In the genomic region with DNA sequence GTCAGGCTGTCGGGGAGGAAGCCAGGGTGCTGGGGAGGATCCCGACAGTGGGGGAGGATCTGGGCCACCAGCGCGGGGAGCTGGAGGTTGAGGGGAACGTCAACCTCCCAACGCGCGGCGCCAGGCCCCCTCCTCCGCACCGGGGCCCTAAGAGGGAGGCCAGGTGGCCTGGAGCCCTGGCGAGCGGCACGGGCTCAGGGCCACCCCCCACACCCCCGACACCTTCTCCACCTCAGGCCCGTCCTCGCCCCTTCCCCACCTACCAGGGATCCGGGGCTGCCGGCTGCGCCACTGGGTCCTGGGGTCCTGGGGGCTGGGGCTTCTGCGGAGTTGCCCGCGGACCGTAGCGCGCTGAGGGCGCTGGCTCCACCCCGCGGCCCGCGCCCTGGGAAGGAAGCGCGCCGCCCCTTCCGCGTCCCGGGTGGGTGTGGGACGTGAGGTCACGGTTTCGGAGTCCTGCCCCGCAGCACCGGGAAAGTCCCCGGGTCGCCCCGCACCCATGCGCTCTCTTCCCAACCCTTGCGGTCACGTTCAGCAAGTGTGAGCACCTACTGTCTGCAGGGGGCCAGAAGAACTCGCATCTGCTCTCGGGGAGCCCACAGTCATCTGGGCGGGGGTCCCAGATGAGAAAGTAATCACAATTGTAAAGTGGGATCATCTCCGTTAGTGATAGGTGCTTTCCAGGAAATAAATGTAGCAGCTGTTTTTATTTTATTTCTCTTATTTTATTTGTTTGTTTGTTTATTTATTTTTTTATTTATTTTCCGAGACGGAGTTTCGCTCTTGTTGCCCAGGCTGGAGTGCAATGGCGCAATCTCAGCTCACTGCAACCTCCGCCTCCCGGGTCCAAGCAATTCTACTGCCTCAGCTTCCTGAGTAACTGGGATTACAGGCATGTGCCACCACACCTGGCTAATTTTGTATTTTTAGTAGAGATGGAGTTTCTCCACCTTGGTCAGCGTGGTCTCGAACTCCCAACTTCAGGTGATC, we compare ENCODE assay signal across 8 cellular contexts. TPM values are rescaled to one million over a fixed set of nuclear protein-coding genes. Genes with fewer than 3 reads are reported as not detected.
A peak's percentile ranks its signal among the peaks of the same experiment; 100 is the strongest.
DNase-seq lines count a peak whose midpoint lies in the region; ATAC-seq and TF ChIP-seq lines count a peak whose summit lies in the region.

A gene (minus strand): TSS at position 362 of the 990 bp plus-strand sequence. CDS start 13,335 bp downstream, outside the sequence.

- peak within 1 kb of the TSS; percentile 72 for H3K4me3 ChIP-seq in MG63

- no peaks in the 10 kb centered on the region for H3K27me3 Mint-ChIP-seq in Calu3 (ENCODE audit: unreplicated experiment)
- H3K27me3 Mint-ChIP-seq in activated CD8-positive, alpha-beta T cell treated with anti-CD3 and anti-CD28 coated beads for 36 hours: no peaks in the 10 kb centered on the region
- H3K27me3 Mint-ChIP-seq in memory B cell: no peaks in the 10 kb centered on the region

- H3K36me3 Mint-ChIP-seq in Calu3 (ENCODE audit: insufficient read depth, unreplicated experiment) (peaks cover 30% of the 10 kb centered on the region), memory B cell (peaks cover 2% of the 10 kb centered on the region)
- H3K36me3 Mint-ChIP-seq in activated CD8-positive, alpha-beta T cell treated with anti-CD3 and anti-CD28 coated beads for 36 hours (ENCODE audit: low read depth): peaks cover 12% of the 10 kb centered on the region

- no peak for TF ChIP-seq CTCF in Calu3 (IDR thresholded peaks at IDR 0.05; ENCODE audit: unreplicated experiment)
- no peak for TF ChIP-seq CTCF in activated CD8-positive, alpha-beta T cell treated with anti-CD3 and anti-CD28 coated beads for 36 hours (IDR thresholded peaks at IDR 0.05)

- POLR2A ChIA-PET in activated CD8-positive, alpha-beta T cell treated with anti-CD3 and anti-CD28 coated beads for 36 hours (lab: Charles Lee): interaction anchor here (1.0 to 2.0 kb wide), 5 partner anchors 8 to 20 kb away, joined by 3 to 8 read pairs (median 3); no protein-coding TSS in a partner anchor

- CTCF ChIA-PET in Calu3 (lab: Charles Lee): interaction anchor here (0.8 kb wide), 1 partner anchor 19 kb away, joined by 10 read pairs; no protein-coding TSS in a partner anchor
- CTCF ChIA-PET in activated CD8-positive, alpha-beta T cell treated with anti-CD3 and anti-CD28 coated beads for 36 hours (lab: Charles Lee): interaction anchor here (1.2 to 2.8 kb wide), 8 partner anchors 9 to 199 kb away, joined by 4 to 27 read pairs (median 5); no protein-coding TSS in a partner anchor

- no peaks in the 10 kb centered on the region for H3K36me3 ChIP-seq in MG63

- ATAC-seq in GM21423 (IDR thresholded peaks at IDR 0.05; ENCODE audit: unreplicated experiment) (peak; percentile 68), memory B cell (ENCODE audit: low read depth) (peak; percentile 84), GM19351 (IDR thresholded peaks at IDR 0.05; ENCODE audit: unreplicated experiment) (no peak)
- peak; percentile 84 for ATAC-seq in activated CD8-positive, alpha-beta T cell treated with anti-CD3 and anti-CD28 coated beads for 36 hours

- H3K4me1 Mint-ChIP-seq in Calu3 (ENCODE audit: low read depth, unreplicated experiment): peaks cover 9% of the 10 kb centered on the region
- H3K4me1 Mint-ChIP-seq in activated CD8-positive, alpha-beta T cell treated with anti-CD3 and anti-CD28 coated beads for 36 hours (ENCODE audit: low read depth): peaks cover 20% of the 10 kb centered on the region
- H3K4me1 Mint-ChIP-seq in memory B cell: peaks cover 20% of the 10 kb centered on the region

- H3K4me3 Mint-ChIP-seq in Calu3 (ENCODE audit: low read depth, unreplicated experiment): peak within 1 kb of the TSS; percentile 80
- peak within 1 kb of the TSS; percentile 88 for H3K4me3 Mint-ChIP-seq in activated CD8-positive, alpha-beta T cell treated with anti-CD3 and anti-CD28 coated beads for 36 hours
- H3K4me3 Mint-ChIP-seq in memory B cell: peak within 1 kb of the TSS; percentile 90

- DNase-seq in Calu3 (peak; percentile 60), MG63 (peak; percentile 69), memory B cell (ENCODE audit: low spot score in 2 of 2) (peak; percentile 67 to 74)
- DNase-seq in activated CD8-positive, alpha-beta T cell treated with anti-CD3 and anti-CD28 coated beads for 36 hours: peak; percentile 77
- peak; percentile 70 for DNase-seq in effector CD4-positive, alpha-beta T cell
- peak; percentile 52 for DNase-seq in stimulated activated CD8-positive, alpha-beta memory T cell treated with anti-CD3 and anti-CD28 coated beads, Interleukin-15, amount 100 ng/mL, for 24 hours (ENCODE audit: low read depth)

- intact Hi-C loops in Calu3 (cut with micrococcal nuclease; ENCODE audit: unreplicated experiment): no loop called here
- intact Hi-C loops in activated CD8-positive, alpha-beta T cell treated with anti-CD3 and anti-CD28 coated beads for 36 hours (cut with micrococcal nuclease): no loop called here

- no peaks in the 10 kb centered on the region for H3K9me3 ChIP-seq in MG63

- TSS peak; percentile 96 for BruUV-seq in Calu3 (replicated peaks; lab: Mats Ljungman, UMichigan)

- peak within 1 kb of the TSS; percentile 85 for H3K27ac Mint-ChIP-seq in Calu3 (ENCODE audit: unreplicated experiment)
- peak within 1 kb of the TSS; percentile 92 for H3K27ac Mint-ChIP-seq in activated CD8-positive, alpha-beta T cell treated with anti-CD3 and anti-CD28 coated beads for 36 hours
- H3K27ac Mint-ChIP-seq in memory B cell: peak within 1 kb of the TSS; percentile 94

- no peaks in the 10 kb centered on the region for H3K27me3 ChIP-seq in MG63

- H3K9me3 Mint-ChIP-seq in Calu3 (ENCODE audit: low read depth, unreplicated experiment) (no peaks in the 10 kb centered on the region), memory B cell (no peaks in the 10 kb centered on the region)
- H3K9me3 Mint-ChIP-seq in activated CD8-positive, alpha-beta T cell treated with anti-CD3 and anti-CD28 coated beads for 36 hours: no peaks in the 10 kb centered on the region

RNA-seq across cellular contexts. Expression of the gene that starts here (rescaled TPM):
- total RNA-seq in Calu3 (2022): 13.5 and 15.8 TPM in 2 replicates
- 0.59 and 3.2 TPM in 2 replicates for total RNA-seq in MG63 (2014; rRNA removed; shearing (Covaris generic); ENCODE audit: low replicate concordance)
- 10 to 100 TPM; 17.4 to 17.5 TPM for total RNA-seq in activated CD8-positive, alpha-beta T cell treated with anti-CD3 and anti-CD28 coated beads for 36 hours
